13 cellular contexts compared by ENCODE assay signal in the genomic region with DNA sequence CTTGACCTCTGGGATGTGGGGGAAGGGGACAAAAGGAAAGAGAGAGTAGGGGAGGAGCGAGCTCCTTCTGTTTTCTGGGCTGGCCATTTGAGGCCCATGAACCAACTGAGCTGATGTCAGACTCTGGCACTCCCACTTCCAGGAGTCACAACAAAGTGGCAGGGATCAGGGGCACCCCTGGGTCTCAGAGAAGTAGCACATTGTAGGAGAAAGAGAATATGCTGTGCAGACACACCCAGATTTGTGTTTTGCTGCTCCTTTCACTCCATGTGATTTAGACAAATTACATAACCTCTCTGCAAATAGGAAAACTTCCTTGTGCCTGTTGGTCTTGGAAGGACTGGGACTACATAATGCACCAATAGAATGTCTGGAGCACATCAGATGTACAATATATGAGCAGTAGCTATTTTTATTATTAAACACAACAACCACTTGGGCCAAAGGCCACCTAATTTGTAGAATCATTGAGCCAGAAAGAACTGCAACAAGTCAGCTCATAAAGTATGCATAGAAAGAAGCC.
DNase-seq lines count a peak whose midpoint lies in the region; ATAC-seq and TF ChIP-seq lines count a peak whose summit lies in the region.
"Had no signal": no experiment of that assay in that cellular context is flagged by ENCODE, and none has a peak within 500 bp of the region (broad histone marks: within the 10 kb centered on the region; RNA-seq: fewer than 3 reads in every experiment).

No MANE protein-coding gene starts in this region.

- CTCF ChIA-PET in MCF 10A (lab: Yijun Ruan, JAX) = interaction anchor here (0.6 to 0.7 kb wide), 3 partner anchors 20 to 263 kb away, joined by 3 read pairs; no protein-coding TSS in a partner anchor

- H3K36me3 ChIP-seq in gastrocnemius medialis = no peaks in the 10 kb centered on the region
- H3K36me3 ChIP-seq in WERI-Rb-1 = no peaks in the 10 kb centered on the region

- POLR2A ChIA-PET in MCF 10A (lab: Yijun Ruan, JAX) = interaction anchor here (0.7 to 7.3 kb wide), 16 partner anchors 8 to 593 kb away, joined by 3 to 81 read pairs (median 4); a partner anchor contains a TSS

- BruUV-seq in MCF 10A (replicated peaks; lab: Mats Ljungman, UMichigan) = no TSS peak

- H3K9me3 ChIP-seq in gastrocnemius medialis (peaks cover 0 to 7% (median 3%) of the 10 kb centered on the region in 3 donors), WERI-Rb-1 (ENCODE audit: severe bottlenecking) (peaks cover 5% of the 10 kb centered on the region)

- DNase-seq in CD14-positive monocyte (ENCODE audit: low spot score) = no peak
- DNase-seq in MCF 10A (ENCODE audit: unreplicated experiment) = peak; percentile 67
- DNase-seq in left kidney (ENCODE audit: low read depth, low spot score) = peak; percentile 62
- DNase-seq in gastrocnemius medialis = no peak
- DNase-seq in SHP77 treated with DMSO at 0.1 percent for 48 hours (lab: John Stamatoyannopoulos, UW) = no peak
- DNase-seq in WERI-Rb-1 = no peak
- DNase-seq in activated CD4-positive, CD25-positive, alpha-beta regulatory T cell (lab: John Stamatoyannopoulos, UW) = no peak
- DNase-seq in posterior vena cava (ENCODE audit: low spot score) = no peak
- DNase-seq: activated naive CD8-positive, alpha-beta T cell treated with anti-CD3 and anti-CD28 coated beads, Interleukin-2, amount 50 U/mL, for 24 hours; NCI-H187 treated with DMSO at 0.1 percent for 48 hours; stimulated activated CD4-positive, alpha-beta T cell treated with anti-CD3 and anti-CD28 coated beads, Interleukin-2, amount 100 ng/mL, for 48 hours; substantia nigra had no signal

- TF ChIP-seq POLR2A in gastrocnemius medialis (IDR thresholded peaks at IDR 0.05) = no peak

- H3K4me1 Mint-ChIP-seq in CD14-positive monocyte (peaks cover 32% of the 10 kb centered on the region), MCF 10A (ENCODE audit: insufficient read depth, unreplicated experiment) (peaks cover 29% of the 10 kb centered on the region)

- H3K36me3 Mint-ChIP-seq in CD14-positive monocyte (peaks cover 3 to 9% of the 10 kb centered on the region in 2 donors), MCF 10A (ENCODE audit: insufficient read depth, unreplicated experiment) (peaks cover 9% of the 10 kb centered on the region)

- in situ Hi-C loops in gastrocnemius medialis (cut with MboI; ENCODE audit: low sequenced_read_pairs in 4 of 4) = loop anchor here in 1 of 4 donors (25.0 kb wide), 1 partner anchor 260 kb away; a partner anchor contains a TSS

- H3K27me3 Mint-ChIP-seq in CD14-positive monocyte (ENCODE audit: low read depth in 3 of 3) (peaks cover 1 to 2% (median 1%) of the 10 kb centered on the region in 3 donors), MCF 10A (ENCODE audit: insufficient read depth, unreplicated experiment) (no peaks in the 10 kb centered on the region)
- H3K27me3 Mint-ChIP-seq: activated naive CD8-positive, alpha-beta T cell treated with anti-CD3 and anti-CD28 coated beads, Interleukin-2, amount 50 U/mL, for 24 hours had no signal

- TF ChIP-seq CTCF in CD14-positive monocyte (IDR thresholded peaks at IDR 0.05) = no peak
- no peak for TF ChIP-seq CTCF in MCF 10A (IDR thresholded peaks at IDR 0.05; ENCODE audit: unreplicated experiment)
- no peak for TF ChIP-seq CTCF in gastrocnemius medialis (IDR thresholded peaks at IDR 0.05 in 4 of 5, conservative IDR thresholded peaks at IDR 0.05 in 1 of 5)
- TF ChIP-seq CTCF in WERI-Rb-1 (IDR thresholded peaks at IDR 0.05; ENCODE audit: low read depth, low read length) = no peak

- H3K27ac Mint-ChIP-seq in CD14-positive monocyte (peak overlapping the region; percentile 25 to 93 (median 89)), MCF 10A (ENCODE audit: low read depth, unreplicated experiment) (peak overlapping the region; percentile 91)
- H3K27ac Mint-ChIP-seq: activated naive CD8-positive, alpha-beta T cell treated with anti-CD3 and anti-CD28 coated beads, Interleukin-2, amount 50 U/mL, for 24 hours had no signal

- H3K4me3 Mint-ChIP-seq in CD14-positive monocyte (peak overlapping the region in 1 of 2 donors; percentile 55), MCF 10A (ENCODE audit: unreplicated experiment) (no peak overlapping the region)
- H3K4me3 Mint-ChIP-seq: activated naive CD8-positive, alpha-beta T cell treated with anti-CD3 and anti-CD28 coated beads, Interleukin-2, amount 50 U/mL, for 24 hours had no signal

- H3K9me3 Mint-ChIP-seq in CD14-positive monocyte = peaks cover 11 to 32% (median 27%) of the 10 kb centered on the region in 7 donors
- H3K9me3 Mint-ChIP-seq in MCF 10A (ENCODE audit: unreplicated experiment) = peaks cover 14% of the 10 kb centered on the region

- H3K27me3 ChIP-seq in gastrocnemius medialis (no peaks in the 10 kb centered on the region), WERI-Rb-1 (ENCODE audit: insufficient read depth, low read depth, severe bottlenecking) (no peaks in the 10 kb centered on the region)

- peak; percentile 18 to 43 for ATAC-seq in gastrocnemius medialis
- ATAC-seq: activated naive CD8-positive, alpha-beta T cell treated with anti-CD3 and anti-CD28 coated beads, Interleukin-2, amount 50 U/mL, for 24 hours; Panc1 had no signal

- H3K4me3 ChIP-seq in gastrocnemius medialis (no peak overlapping the region), WERI-Rb-1 (ENCODE audit: low read depth, low read length) (no peak overlapping the region)

- intact Hi-C loops in CD14-positive monocyte (cut with micrococcal nuclease) = no loop called here
- intact Hi-C loops in MCF 10A (cut with micrococcal nuclease) = no loop called here
- intact Hi-C loops in gastrocnemius medialis (cut with DNase I; ENCODE audit: low total_unique reads) = no loop called here
- intact Hi-C loops in posterior vena cava (cut with DNase I) = no loop called here

- H3K27ac ChIP-seq in gastrocnemius medialis (peak overlapping the region in 3 of 4 donors; percentile 30 to 57 (median 50)), WERI-Rb-1 (no peak overlapping the region)

- peaks cover 0 to 25% of the 10 kb centered on the region in 2 donors for H3K4me1 ChIP-seq in gastrocnemius medialis

Comparison
In these comparisons a context has a peak if more than half of its experiments do, and no peak if none do; other contexts are left out.
1. DNase-seq: peak in MCF 10A (single experiment) and left kidney (single experiment); none in CD14-positive monocyte (single experiment), gastrocnemius medialis (0 of 2), SHP77 treated with DMSO at 0.1 percent for 48 hours (single experiment), WERI-Rb-1 (single experiment), activated CD4-positive, CD25-positive, alpha-beta regulatory T cell (0 of 4) and posterior vena cava (single experiment).